ENCODE assay signal across 2 cellular contexts in the genomic region with DNA sequence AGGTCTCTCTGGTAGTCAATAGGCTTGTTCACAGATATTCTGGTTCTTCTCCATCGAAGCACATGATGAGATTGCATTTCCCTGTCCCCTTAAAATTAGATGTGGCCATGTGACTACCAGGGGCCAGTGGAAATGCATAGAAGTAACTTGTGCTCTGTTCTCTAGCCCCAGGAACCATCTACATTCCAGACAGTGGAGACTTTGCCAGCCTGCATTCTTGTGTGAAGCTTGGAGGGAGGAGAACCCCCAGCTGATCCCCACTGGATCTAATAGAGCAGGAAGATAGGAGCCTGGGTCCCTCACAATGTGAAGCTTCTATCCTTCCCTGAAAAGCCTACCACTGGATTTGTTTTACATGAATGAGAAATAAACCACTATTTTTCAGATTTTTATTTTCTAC.
A peak's percentile ranks its signal among the peaks of the same experiment; 100 is the strongest.
TF ChIP-seq lines count a peak whose summit lies in the region.

No MANE protein-coding gene starts in this region.

TF ChIP-seq in SK-N-SH, 30 proteins besides CTCF, POLR2A, EP300 and RAD21:
- peak; percentile 25; the same call in 1 of the 2 replicates for TF ChIP-seq NFIC (IDR thresholded peaks at IDR 0.05; ENCODE audit: borderline replicate concordance)
- TF ChIP-seq, protein P1, sequence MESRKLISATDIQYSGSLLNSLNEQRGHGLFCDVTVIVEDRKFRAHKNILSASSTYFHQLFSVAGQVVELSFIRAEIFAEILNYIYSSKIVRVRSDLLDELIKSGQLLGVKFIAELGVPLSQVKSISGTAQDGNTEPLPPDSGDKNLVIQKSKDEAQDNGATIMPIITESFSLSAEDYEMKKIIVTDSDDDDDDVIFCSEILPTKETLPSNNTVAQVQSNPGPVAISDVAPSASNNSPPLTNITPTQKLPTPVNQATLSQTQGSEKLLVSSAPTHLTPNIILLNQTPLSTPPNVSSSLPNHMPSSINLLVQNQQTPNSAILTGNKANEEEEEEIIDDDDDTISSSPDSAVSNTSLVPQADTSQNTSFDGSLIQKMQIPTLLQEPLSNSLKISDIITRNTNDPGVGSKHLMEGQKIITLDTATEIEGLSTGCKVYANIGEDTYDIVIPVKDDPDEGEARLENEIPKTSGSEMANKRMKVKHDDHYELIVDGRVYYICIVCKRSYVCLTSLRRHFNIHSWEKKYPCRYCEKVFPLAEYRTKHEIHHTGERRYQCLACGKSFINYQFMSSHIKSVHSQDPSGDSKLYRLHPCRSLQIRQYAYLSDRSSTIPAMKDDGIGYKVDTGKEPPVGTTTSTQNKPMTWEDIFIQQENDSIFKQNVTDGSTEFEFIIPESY (IDR thresholded peaks at IDR 0.05; ENCODE audit: borderline replicate concordance, low read depth): no peak
- TF ChIP-seq, protein P2, sequence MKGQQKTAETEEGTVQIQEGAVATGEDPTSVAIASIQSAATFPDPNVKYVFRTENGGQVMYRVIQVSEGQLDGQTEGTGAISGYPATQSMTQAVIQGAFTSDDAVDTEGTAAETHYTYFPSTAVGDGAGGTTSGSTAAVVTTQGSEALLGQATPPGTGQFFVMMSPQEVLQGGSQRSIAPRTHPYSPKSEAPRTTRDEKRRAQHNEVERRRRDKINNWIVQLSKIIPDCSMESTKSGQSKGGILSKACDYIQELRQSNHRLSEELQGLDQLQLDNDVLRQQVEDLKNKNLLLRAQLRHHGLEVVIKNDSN (IDR thresholded peaks at IDR 0.05; ENCODE audit: borderline replicate concordance, low read depth): peak; percentile 70; the same call in 1 of the 2 replicates
TF ChIP-seq in SK-N-SH: peak in this region for 2.

TF ChIP-seq in endothelial cell of umbilical vein, 7 proteins besides CTCF, POLR2A, EP300 and RAD21:
- TF ChIP-seq, protein P3, sequence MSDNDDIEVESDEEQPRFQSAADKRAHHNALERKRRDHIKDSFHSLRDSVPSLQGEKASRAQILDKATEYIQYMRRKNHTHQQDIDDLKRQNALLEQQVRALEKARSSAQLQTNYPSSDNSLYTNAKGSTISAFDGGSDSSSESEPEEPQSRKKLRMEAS (IDR thresholded peaks at IDR 0.05; ENCODE audit: insufficient read depth, insufficient read length): no peak
- TF ChIP-seq EZH2 (IDR thresholded peaks at IDR 0.05; ENCODE audit: borderline replicate concordance, low read depth, low read length, severe bottlenecking) (no peak), MYC (IDR thresholded peaks at IDR 0.05; ENCODE audit: low read depth, low read length) (no peak), FOS (IDR thresholded peaks at IDR 0.05; ENCODE audit: borderline replicate concordance, insufficient read depth, low read length) (no peak), JUN (IDR thresholded peaks at IDR 0.05; ENCODE audit: borderline replicate concordance, insufficient read depth, insufficient read length, low read depth) (no peak), POLR2AphosphoS5 (IDR thresholded peaks at IDR 0.05; ENCODE audit: insufficient read depth, low read depth, low read length) (no peak), GATA2 (IDR thresholded peaks at IDR 0.05; ENCODE audit: insufficient read depth, insufficient read length, low read depth, low read length) (no peak)
